18 cellular contexts compared by ENCODE assay signal in genomic region chr17:1174490-1174889, GRCh38. TPM values are rescaled to one million over a fixed set of nuclear protein-coding genes. Genes with fewer than 3 reads are reported as not detected.
DNase-seq lines count a peak whose midpoint lies in the region; ATAC-seq and TF ChIP-seq lines count a peak whose summit lies in the region.
"Had no signal": no experiment of that assay in that cellular context is flagged by ENCODE, and none has a peak within 500 bp of the region (broad histone marks: within the 10 kb centered on the region; RNA-seq: fewer than 3 reads in every experiment).

No MANE protein-coding gene starts in this region.

- ATAC-seq in Right ventricle myocardium inferior (no peak), left cardiac atrium (no peak), gastroesophageal sphincter (no peak), GM18519 (IDR thresholded peaks at IDR 0.05; ENCODE audit: low FRiP score, unreplicated experiment) (no peak), GM21529 (IDR thresholded peaks at IDR 0.05; ENCODE audit: unreplicated experiment) (no peak)
- ATAC-seq: GM12878 had no signal

- TF ChIP-seq CTCF in gastroesophageal sphincter (IDR thresholded peaks at IDR 0.05): no peak

- intact Hi-C loops in Right ventricle myocardium inferior (cut with DNase I): no loop called here
- intact Hi-C loops in left cardiac atrium (cut with DNase I): no loop called here

- peaks cover 0 to 49% (median 19%) of the 10 kb centered on the region in 3 donors for H3K4me1 ChIP-seq in gastroesophageal sphincter
- H3K4me1 ChIP-seq in skeletal muscle tissue (ENCODE audit: control insufficient read depth in 3 of 3, insufficient read depth in 3 of 3, low read length in 3 of 3): peaks cover 18 to 26% (median 24%) of the 10 kb centered on the region in 3 donors
- H3K4me1 ChIP-seq: BE2C had no signal

- H3K9me3 ChIP-seq in gastroesophageal sphincter: no peaks in the 10 kb centered on the region
- H3K9me3 ChIP-seq in skeletal muscle tissue (ENCODE audit: control insufficient read depth in 3 of 3, low read length in 3 of 3): no peaks in the 10 kb centered on the region
- H3K9me3 ChIP-seq: BE2C, Peyer's patch had no signal

- DNase-seq in Right ventricle myocardium inferior (ENCODE audit: missing footprints): peak; percentile 45
- no peak for DNase-seq in left cardiac atrium
- peak; percentile 53 for DNase-seq in NCI-H1694 (lab: John Stamatoyannopoulos, UW)
- no peak for DNase-seq in kidney glomerular epithelial cell (lab: John Stamatoyannopoulos, UW)
- DNase-seq: BE2C; CD4-positive, CD25-positive, alpha-beta regulatory T cell; COR-L47; DMS153; NCI-H1105; NCI-H345; NCI-H526 treated with DMSO at 0.1 percent for 48 hours; NK-92 treated with Interleukin-12 subunit alpha and Interleukin-12 subunit beta, amount 100 ng/mL, for 24 hours; Peyer's patch had no signal

- H3K27me3 ChIP-seq in gastroesophageal sphincter (no peaks in the 10 kb centered on the region), skeletal muscle tissue (ENCODE audit: control insufficient read depth in 3 of 3, insufficient read depth in 3 of 3, low read length in 3 of 3) (peaks cover 18 to 30% (median 29%) of the 10 kb centered on the region in 3 donors)
- H3K27me3 ChIP-seq: Peyer's patch had no signal

- H3K36me3 ChIP-seq in gastroesophageal sphincter (peaks cover 0 to 9% of the 10 kb centered on the region in 2 donors), skeletal muscle tissue (ENCODE audit: control insufficient read depth in 3 of 3, insufficient read depth in 3 of 3, low read length in 3 of 3) (no peaks in the 10 kb centered on the region)
- H3K36me3 ChIP-seq: BE2C, Peyer's patch had no signal

- no peak for TF ChIP-seq POLR2A in gastroesophageal sphincter (IDR thresholded peaks at IDR 0.05)

- peak overlapping the region in 2 of 3 donors; percentile 2 to 16 for H3K9ac ChIP-seq in skeletal muscle tissue (ENCODE audit: low read depth in 1 of 3, low read length in 3 of 3)

- H3K4me3 ChIP-seq in gastroesophageal sphincter (no peak overlapping the region), skeletal muscle tissue (ENCODE audit: low read length in 3 of 3) (no peak overlapping the region)
- H3K4me3 ChIP-seq: GM12878, Peyer's patch had no signal

- no peak for TF ChIP-seq EP300 in gastroesophageal sphincter (IDR thresholded peaks at IDR 0.05)

- WGBS in gastroesophageal sphincter (ENCODE audit: low coverage in 1 of 2), 2 donors: 74 to 78% methylated on average over 3 to 4 of the region's 4 CpGs

- H3K27ac ChIP-seq in gastroesophageal sphincter (peak overlapping the region in 3 of 4 donors; percentile 36 to 57 (median 43)), skeletal muscle tissue (ENCODE audit: low read depth, low read length) (no peak overlapping the region)
- H3K27ac ChIP-seq: Peyer's patch had no signal

RNA-seq across cellular contexts. Expression of gene ABR, which starts 5.3 kb away (rescaled TPM):
- total RNA-seq in Right ventricle myocardium inferior: 147 TPM
- 100 to 1,000 TPM; 118 to 132 TPM for total RNA-seq in left cardiac atrium
- 100 to 1,000 TPM in 3 of 4 donors, 10 to 100 TPM in 1; 62.6 to 147 (median 114) TPM for total RNA-seq in gastroesophageal sphincter
- 24.5 TPM for total RNA-seq in skeletal muscle tissue

Comparison
In these comparisons a context has a peak if more than half of its experiments do, and no peak if none do; other contexts are left out.
1. DNase-seq: peak in Right ventricle myocardium inferior (single experiment) and NCI-H1694 (single experiment); none in left cardiac atrium (single experiment) and kidney glomerular epithelial cell (single experiment).